Comparison of ENCODE assay signal across 1 cellular context in genomic region chr5:131252824-131253171, GRCh38.
TF ChIP-seq lines count a peak whose summit lies in the region.

No MANE protein-coding gene starts in this region.

TF ChIP-seq in GM12878, 131 proteins besides CTCF, POLR2A, EP300 and RAD21 (continued from another document and continues in another):
- TF ChIP-seq MTA3 (IDR thresholded peaks at IDR 0.05; ENCODE audit: borderline replicate concordance, low read length) (no peak), NFXL1 (IDR thresholded peaks at IDR 0.05; ENCODE audit: borderline replicate concordance) (no peak), MEF2B (IDR thresholded peaks at IDR 0.05; ENCODE audit: partially characterized antibody, poor library complexity, severe bottlenecking) (no peak), BCL11A (IDR thresholded peaks at IDR 0.05; ENCODE audit: low read depth, low read length) (no peak), ZNF384 (IDR thresholded peaks at IDR 0.05; ENCODE audit: borderline replicate concordance, low read depth, low read length) (no peak), CEBPB (IDR thresholded peaks at IDR 0.05; ENCODE audit: borderline replicate concordance in 1 of 2, low read depth in 2 of 2, low read length in 2 of 2) (no peak), MAX (IDR thresholded peaks at IDR 0.05; ENCODE audit: low read depth, low read length) (no peak), PKNOX1 (IDR thresholded peaks at IDR 0.05) (no peak), SMARCA5 (IDR thresholded peaks at IDR 0.05) (no peak), YBX1 (IDR thresholded peaks at IDR 0.05) (no peak), BMI1 (IDR thresholded peaks at IDR 0.05; ENCODE audit: borderline replicate concordance) (no peak), MEF2A (IDR thresholded peaks at IDR 0.05; ENCODE audit: insufficient read depth, low read depth, low read length) (no peak), USF1 (IDR thresholded peaks at IDR 0.05; ENCODE audit: borderline replicate concordance, extremely low read length, insufficient read depth, low read depth, low read length) (no peak), POLR2AphosphoS5 (IDR thresholded peaks at IDR 0.05; ENCODE audit: low read length) (no peak), KLF5 (IDR thresholded peaks at IDR 0.05; ENCODE audit: partially characterized antibody) (no peak), ETV6 (conservative IDR thresholded peaks at IDR 0.05 in 1 of 2, IDR thresholded peaks at IDR 0.05 in 1 of 2; ENCODE audit: borderline replicate concordance in 1 of 2, low read depth in 1 of 2) (peak in 1 of 2 experiments; percentile 98; a peak in 2 of 4 replicates), CBX5 (IDR thresholded peaks at IDR 0.05; ENCODE audit: low read depth) (no peak), HDGF (IDR thresholded peaks at IDR 0.05) (no peak), CREB1 (IDR thresholded peaks at IDR 0.05; ENCODE audit: low read depth) (peak; percentile 53; the same call in 1 of the 2 replicates), EED (IDR thresholded peaks at IDR 0.05; ENCODE audit: low read depth) (peak; percentile 52; the same call in 1 of the 2 replicates), E2F4 (IDR thresholded peaks at IDR 0.05; ENCODE audit: low read depth, low read length) (no peak), POLR2AphosphoS2 (IDR thresholded peaks at IDR 0.05; ENCODE audit: low read depth, low read length) (no peak), CREM (IDR thresholded peaks at IDR 0.05; ENCODE audit: low read depth) (no peak), KDM1A (IDR thresholded peaks at IDR 0.05; ENCODE audit: borderline replicate concordance) (no peak), CHD2 (IDR thresholded peaks at IDR 0.05; ENCODE audit: borderline replicate concordance, low read depth, low read length) (no peak), PAX5 (IDR thresholded peaks at IDR 0.05; ENCODE audit: borderline replicate concordance, low read depth, low read length) (no peak), HCFC1 (IDR thresholded peaks at IDR 0.05; ENCODE audit: low read length) (no peak), MTA2 (IDR thresholded peaks at IDR 0.05; ENCODE audit: low read depth) (no peak), SUZ12 (IDR thresholded peaks at IDR 0.05; ENCODE audit: unreplicated experiment) (no peak), SMC3 (IDR thresholded peaks at IDR 0.05; ENCODE audit: borderline replicate concordance, low read length) (0 out of 2 replicates have a peak, but pooled peaks have one; percentile 12), LARP7 (IDR thresholded peaks at IDR 0.05) (no peak), ZBTB4 (CRISPR knock-in tag; IDR thresholded peaks at IDR 0.05) (no peak), CUX1 (IDR thresholded peaks at IDR 0.05; ENCODE audit: insufficient replicate concordance, low read depth, low read length) (no peak), ZBTB33 (IDR thresholded peaks at IDR 0.05) (no peak), ATF3 (IDR thresholded peaks at IDR 0.05; ENCODE audit: borderline replicate concordance, extremely low read depth, low read depth, low read length) (no peak), ZSCAN29 (IDR thresholded peaks at IDR 0.05) (no peak), SREBF2 (IDR thresholded peaks at IDR 0.05; ENCODE audit: low read length) (no peak), NFIC (IDR thresholded peaks at IDR 0.05; ENCODE audit: low read depth, low read length) (no peak), E2F8 (IDR thresholded peaks at IDR 0.05; ENCODE audit: low read depth, partially characterized antibody) (no peak), TCF3 (IDR thresholded peaks at IDR 0.05; ENCODE audit: borderline replicate concordance, insufficient read depth, low read depth, low read length) (no peak), BHLHE40 (IDR thresholded peaks at IDR 0.05; ENCODE audit: borderline replicate concordance in 1 of 2, low read depth in 2 of 2, low read length in 1 of 2) (no peak), SIX5 (IDR thresholded peaks at IDR 0.05; ENCODE audit: low read depth, low read length, severe bottlenecking) (no peak), IKZF2 (IDR thresholded peaks at IDR 0.05) (peak; percentile 31 to 48; a peak in 2 of 4 replicates), SP1 (IDR thresholded peaks at IDR 0.05; ENCODE audit: low read depth, low read length) (no peak), BRCA1 (IDR thresholded peaks at IDR 0.05; ENCODE audit: low read depth, low read length) (no peak), BACH1 (IDR thresholded peaks at IDR 0.05; ENCODE audit: borderline replicate concordance) (no peak)
